ENCODE assay signal across 13 cellular contexts in genomic region chr4:31995943-31996901, GRCh38.
A peak's percentile ranks its signal among the peaks of the same experiment; 100 is the strongest.
DNase-seq lines count a peak whose midpoint lies in the region; ATAC-seq and TF ChIP-seq lines count a peak whose summit lies in the region.
"Had no signal": no experiment of that assay in that cellular context is flagged by ENCODE, and none has a peak within 500 bp of the region (broad histone marks: within the 10 kb centered on the region; RNA-seq: fewer than 3 reads in every experiment).

No MANE protein-coding gene starts in this region.

- H3K9me3 ChIP-seq in iPS-15b (ENCODE audit: control insufficient read depth, insufficient read depth, low read length) (no peaks in the 10 kb centered on the region), smooth muscle cell (replicated peaks; ENCODE audit: low read depth) (no peaks in the 10 kb centered on the region)
- H3K9me3 ChIP-seq: esophagus squamous epithelium had no signal

- H3F3A ChIP-seq in smooth muscle cell (ENCODE audit: low read depth): no peaks in the 10 kb centered on the region

- peak overlapping the region; percentile 73 for H3K9ac ChIP-seq in iPS-15b (ENCODE audit: low read depth, low read length)
- H3K9ac ChIP-seq in smooth muscle cell (ENCODE audit: low read depth): no peak overlapping the region
- H3K9ac ChIP-seq: BLaER1 had no signal

- H3K27me3 ChIP-seq in iPS-15b (ENCODE audit: control insufficient read depth, insufficient read depth, low read length) (no peaks in the 10 kb centered on the region), smooth muscle cell (ENCODE audit: low read depth) (no peaks in the 10 kb centered on the region)
- H3K27me3 ChIP-seq: BLaER1, dorsolateral prefrontal cortex, esophagus squamous epithelium had no signal

- no peak for TF ChIP-seq CTCF in smooth muscle cell (IDR thresholded peaks at IDR 0.05; ENCODE audit: borderline replicate concordance, insufficient read depth, poor library complexity, severe bottlenecking)

- peak overlapping the region; percentile 83 for H3K4me2 ChIP-seq in smooth muscle cell
- H3K4me2 ChIP-seq: BLaER1 had no signal

- WGBS in smooth muscle cell (ENCODE audit: low lambda C conversion rate): 52% methylated on average over 53 of the region's 55 CpGs

- peak overlapping the region; percentile 61 for H2AFZ ChIP-seq in smooth muscle cell (ENCODE audit: low read depth)

- ATAC-seq in GM21367 (IDR thresholded peaks at IDR 0.05; ENCODE audit: unreplicated experiment): no peak
- ATAC-seq: stimulated activated effector memory CD8-positive, alpha-beta T cell treated with anti-CD3 and anti-CD28 coated beads, Interleukin-12 subunit alpha, Interleukin-12 subunit beta, amount 100 ng/mL, for 72 hours had no signal

- H3K27ac ChIP-seq in smooth muscle cell (ENCODE audit: low read depth): no peak overlapping the region
- H3K27ac ChIP-seq: BLaER1, dorsolateral prefrontal cortex, esophagus squamous epithelium had no signal

- no peaks in the 10 kb centered on the region for H3K79me2 ChIP-seq in smooth muscle cell (ENCODE audit: low read depth)

- peaks cover 5% of the 10 kb centered on the region for H3K4me1 ChIP-seq in iPS-15b (ENCODE audit: control insufficient read depth, insufficient read depth, low read length)
- no peaks in the 10 kb centered on the region for H3K4me1 ChIP-seq in smooth muscle cell (ENCODE audit: low read depth)
- H3K4me1 ChIP-seq: esophagus squamous epithelium had no signal

- H3K36me3 ChIP-seq in iPS-15b (ENCODE audit: control insufficient read depth, insufficient read depth, low read length) (no peaks in the 10 kb centered on the region), smooth muscle cell (ENCODE audit: low read depth) (no peaks in the 10 kb centered on the region)
- H3K36me3 ChIP-seq: BLaER1, esophagus squamous epithelium had no signal

- no peaks in the 10 kb centered on the region for H4K20me1 ChIP-seq in smooth muscle cell (ENCODE audit: low read depth)
- H4K20me1 ChIP-seq: BLaER1 had no signal

- peak in 67 of 76 experiments; percentile 2 to 73 (median 47) for DNase-seq in HUDEP-2 (lab: John Stamatoyannopoulos, UW; ENCODE audit: unreplicated experiment in 76 of 76)
- peak; percentile 92 for DNase-seq in NCI-H748 (lab: John Stamatoyannopoulos, UW; ENCODE audit: unreplicated experiment)
- DNase-seq in smooth muscle cell (lab: John Stamatoyannopoulos, UW; ENCODE audit: unreplicated experiment): no peak
- DNase-seq in activated T-cell treated with anti-CD3 and anti-CD28 coated beads, Interleukin-2, amount 50 U/mL, for 1 hour: no peak
- no peak for DNase-seq in stimulated activated CD4-positive, alpha-beta T cell treated with anti-CD3 and anti-CD28 coated beads, Interleukin-15, amount 100 ng/mL, for 24 hours
- no peak for DNase-seq in anterior cingulate cortex (lab: John Stamatoyannopoulos, UW)
- DNase-seq: dorsolateral prefrontal cortex, esophagus squamous epithelium, NCI-H1417 treated with DMSO at 0.1 percent for 48 hours had no signal

- H3K4me3 ChIP-seq in iPS-15b (ENCODE audit: low read depth, low read length): peak overlapping the region; percentile 46
- H3K4me3 ChIP-seq in smooth muscle cell: peak overlapping the region; percentile 56
- H3K4me3 ChIP-seq: BLaER1 had no signal

Comparison
In these comparisons a context has a peak if more than half of its experiments do, and no peak if none do; other contexts are left out.
1. DNase-seq: peak in HUDEP-2 (67 of 76) and NCI-H748 (single experiment); none in smooth muscle cell (single experiment), activated T-cell treated with anti-CD3 and anti-CD28 coated beads, Interleukin-2, amount 50 U/mL, for 1 hour (single experiment), stimulated activated CD4-positive, alpha-beta T cell treated with anti-CD3 and anti-CD28 coated beads, Interleukin-15, amount 100 ng/mL, for 24 hours (single experiment) and anterior cingulate cortex (0 of 58).